ENCODE assay signal across 26 cellular contexts in genomic region chr11:45150943-45151342, GRCh38. TPM values are rescaled to one million over a fixed set of nuclear protein-coding genes. Genes with fewer than 3 reads are reported as not detected.
DNase-seq lines count a peak whose midpoint lies in the region; ATAC-seq and TF ChIP-seq lines count a peak whose summit lies in the region.
"Had no signal": no experiment of that assay in that cellular context is flagged by ENCODE, and none has a peak within 500 bp of the region (broad histone marks: within the 10 kb centered on the region; RNA-seq: fewer than 3 reads in every experiment).

No MANE protein-coding gene starts in this region.

- intact Hi-C loops in activated T-helper 2 cell treated with anti-CD3 and anti-CD28 coated beads, Interferon-gamma antibody, Interleukin-2, Interleukin-4, amounts not matched to agents 10 μg/mL and 5 μg/mL and 100 μg/mL, durations not matched to agents 14 hours and 24 hours and 36 hours (cut with micrococcal nuclease) = no loop called here
- intact Hi-C loops in spleen (cut with DNase I; ENCODE audit: low total_unique reads) = no loop called here

- ATAC-seq in HG02642 (IDR thresholded peaks at IDR 0.05; ENCODE audit: poor library complexity, unreplicated experiment) (no peak), GM21786 (IDR thresholded peaks at IDR 0.05; ENCODE audit: unreplicated experiment) (no peak)
- ATAC-seq: GM23338, K562 had no signal

- no peak overlapping the region for H3K4me3 ChIP-seq in spleen
- H3K4me3 ChIP-seq: GM23338, K562, MG63, SJSA1 had no signal

- H3K4me1 ChIP-seq in spleen = peaks cover 0 to 75% (median 30%) of the 10 kb centered on the region in 6 donors

- no peaks in the 10 kb centered on the region for H3K36me3 Mint-ChIP-seq in activated T-helper 2 cell treated with anti-CD3 and anti-CD28 coated beads, Interferon-gamma antibody, Interleukin-2, Interleukin-4, amounts not matched to agents 10 μg/mL and 5 μg/mL and 100 μg/mL, durations not matched to agents 14 hours and 24 hours and 36 hours (ENCODE audit: low read depth)
- peaks cover 2% of the 10 kb centered on the region for H3K36me3 Mint-ChIP-seq in mesothelial cell of epicardium

- TF ChIP-seq POLR2A in spleen (IDR thresholded peaks at IDR 0.05) = no peak

- H3K4me1 Mint-ChIP-seq in activated T-helper 2 cell treated with anti-CD3 and anti-CD28 coated beads, Interferon-gamma antibody, Interleukin-2, Interleukin-4, amounts not matched to agents 10 μg/mL and 5 μg/mL and 100 μg/mL, durations not matched to agents 14 hours and 24 hours and 36 hours (ENCODE audit: low read depth) = peaks cover 7% of the 10 kb centered on the region
- H3K4me1 Mint-ChIP-seq in mesothelial cell of epicardium = peaks cover 32% of the 10 kb centered on the region

- 81 to 96% (median 91%) methylated on average over 4 of the region's 4 CpGs for WGBS in spleen, 5 donors

- no peak overlapping the region for H3K4me3 Mint-ChIP-seq in activated T-helper 2 cell treated with anti-CD3 and anti-CD28 coated beads, Interferon-gamma antibody, Interleukin-2, Interleukin-4, amounts not matched to agents 10 μg/mL and 5 μg/mL and 100 μg/mL, durations not matched to agents 14 hours and 24 hours and 36 hours (ENCODE audit: low read depth)
- H3K4me3 Mint-ChIP-seq in mesothelial cell of epicardium = no peak overlapping the region
- H3K4me3 Mint-ChIP-seq: CD4-positive, alpha-beta memory T cell; GM23338; H9 had no signal

- no peak for TF ChIP-seq CTCF in mesothelial cell of epicardium (IDR thresholded peaks at IDR 0.05; ENCODE audit: unreplicated experiment)
- TF ChIP-seq CTCF in spleen (IDR thresholded peaks at IDR 0.05 in 8 of 11, conservative IDR thresholded peaks at IDR 0.05 in 3 of 11) = no peak
- no peak for TF ChIP-seq CTCF in GM10266 (IDR thresholded peaks at IDR 0.05; ENCODE audit: control insufficient read depth, insufficient read depth, low read depth, missing control alignments)

- H3K27me3 Mint-ChIP-seq in activated T-helper 2 cell treated with anti-CD3 and anti-CD28 coated beads, Interferon-gamma antibody, Interleukin-2, Interleukin-4, amounts not matched to agents 10 μg/mL and 5 μg/mL and 100 μg/mL, durations not matched to agents 14 hours and 24 hours and 36 hours (ENCODE audit: low read depth) = peaks cover 14% of the 10 kb centered on the region
- no peaks in the 10 kb centered on the region for H3K27me3 Mint-ChIP-seq in mesothelial cell of epicardium (ENCODE audit: low read depth)
- H3K27me3 Mint-ChIP-seq: CD4-positive, alpha-beta memory T cell had no signal

- DNase-seq in 8988T (peak; percentile 2), mesothelial cell of epicardium (ENCODE audit: low spot score in 2 of 2, unreplicated experiment in 2 of 2) (peak in 1 of 2 experiments; percentile 17), spleen (peak; percentile 42), GM10266 (ENCODE audit: extremely low spot score) (no peak)
- DNase-seq in activated T-helper 2 cell treated with anti-CD3 and anti-CD28 coated beads, Interferon-gamma antibody, Interleukin-2, Interleukin-4, amounts not matched to agents 10 μg/mL and 5 μg/mL and 100 μg/mL, durations not matched to agents 14 hours and 24 hours and 36 hours (ENCODE audit: low spot score) = peak; percentile 4
- DNase-seq: C1 segment of cervical spinal cord; CD4-positive, alpha-beta memory T cell; COR-L47; DMS53; H9; Kasumi-1; MG63; NCI-H1417 treated with DMSO at 0.1 percent for 48 hours; NCI-H1694 treated with DMSO at 0.1 percent for 48 hours; NCI-H2081; NCI-H2171; NCI-H226; NCI-H510A; NCI-H69; Right ventricle myocardium superior; RPMI8226 had no signal

- peaks cover 3% of the 10 kb centered on the region for H3K9me3 Mint-ChIP-seq in activated T-helper 2 cell treated with anti-CD3 and anti-CD28 coated beads, Interferon-gamma antibody, Interleukin-2, Interleukin-4, amounts not matched to agents 10 μg/mL and 5 μg/mL and 100 μg/mL, durations not matched to agents 14 hours and 24 hours and 36 hours
- H3K9me3 Mint-ChIP-seq in mesothelial cell of epicardium = no peaks in the 10 kb centered on the region
- H3K9me3 Mint-ChIP-seq: CD4-positive, alpha-beta memory T cell had no signal

- no peaks in the 10 kb centered on the region for H3K36me3 ChIP-seq in spleen
- H3K36me3 ChIP-seq: MG63 had no signal

- no peak overlapping the region for H3K27ac Mint-ChIP-seq in activated T-helper 2 cell treated with anti-CD3 and anti-CD28 coated beads, Interferon-gamma antibody, Interleukin-2, Interleukin-4, amounts not matched to agents 10 μg/mL and 5 μg/mL and 100 μg/mL, durations not matched to agents 14 hours and 24 hours and 36 hours
- peak overlapping the region; percentile 29 for H3K27ac Mint-ChIP-seq in mesothelial cell of epicardium
- H3K27ac Mint-ChIP-seq: CD4-positive, alpha-beta memory T cell; GM23338 had no signal

- no peak overlapping the region for H3K27ac ChIP-seq in spleen
- H3K27ac ChIP-seq: SJSA1 had no signal

- H3K9me3 ChIP-seq in spleen = no peaks in the 10 kb centered on the region
- H3K9me3 ChIP-seq: MG63, SJSA1 had no signal

- H3K27me3 ChIP-seq in spleen (replicated peaks in 1 of 7) = peaks cover 0 to 2% (median 0%) of the 10 kb centered on the region in 7 donors
- H3K27me3 ChIP-seq: MG63, SJSA1 had no signal

RNA-seq across cellular contexts. Expression of gene PRDM11, which starts 4.5 kb away (rescaled TPM):
- total RNA-seq in activated T-helper 2 cell treated with anti-CD3 and anti-CD28 coated beads, Interferon-gamma antibody, Interleukin-2, Interleukin-4, amounts not matched to agents 10 μg/mL and 5 μg/mL and 100 μg/mL, durations not matched to agents 14 hours and 24 hours and 36 hours = 1.9 and 2.6 TPM in 2 replicates
- 56.9 to 60.9 TPM (median 60.2 TPM) in 3 replicates for total RNA-seq in mesothelial cell of epicardium
- 10 to 100 TPM in 6 of 7 donors, 1 to 10 TPM in 1; 8.0 to 24.3 (median 19.5) TPM for total RNA-seq in spleen
- 1 to 10 TPM; 1.7 to 4.3 (median 1.9) TPM for polyA plus RNA-seq in spleen
